8 cellular contexts compared by ENCODE assay signal in the genomic region with DNA sequence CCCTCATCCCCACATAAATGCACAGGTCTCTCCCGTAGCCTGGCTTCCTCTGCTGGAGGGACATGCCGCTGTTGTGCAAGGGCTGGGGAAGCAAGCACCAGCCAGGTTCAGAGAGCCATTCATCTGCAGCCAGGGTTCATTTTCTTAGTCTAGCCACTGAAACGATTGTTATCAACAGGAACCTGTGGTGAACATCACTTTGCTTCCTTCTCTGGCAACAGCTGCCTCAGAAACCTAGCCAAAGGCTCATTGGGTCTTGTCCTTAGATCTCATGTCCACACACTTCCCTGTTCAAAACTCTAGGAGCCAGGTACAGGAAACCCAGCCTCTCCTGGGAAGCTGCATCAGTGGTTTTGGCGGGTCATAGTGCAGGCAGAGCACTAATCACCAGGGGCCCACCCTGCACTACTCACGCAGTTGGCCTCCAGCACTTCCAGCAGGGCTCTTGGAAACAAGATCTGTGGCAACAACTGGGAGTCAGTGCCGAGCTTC. TPM values are rescaled to one million over a fixed set of nuclear protein-coding genes. Genes with fewer than 3 reads are reported as not detected.
DNase-seq lines count a peak whose midpoint lies in the region; ATAC-seq and TF ChIP-seq lines count a peak whose summit lies in the region.

No MANE protein-coding gene starts in this region.

- H3K27me3 ChIP-seq in H9 (ENCODE audit: insufficient read depth, low read length) (no peaks in the 10 kb centered on the region), mammary epithelial cell (ENCODE audit: insufficient read depth, low read length) (no peaks in the 10 kb centered on the region), gastrocnemius medialis (no peaks in the 10 kb centered on the region)

- H3K27ac ChIP-seq in H9 (ENCODE audit: insufficient read length, low read depth, low read length), result no peak overlapping the region
- no peak overlapping the region for H3K27ac ChIP-seq in mammary epithelial cell (ENCODE audit: insufficient read depth, low read depth, low read length)
- peak overlapping the region; percentile 59 to 74 (median 70) for H3K27ac ChIP-seq in gastrocnemius medialis

- DNase-seq in H9 (no peak), NCI-H226 (peak; percentile 90), mammary epithelial cell (peak; percentile 88), gastrocnemius medialis (peak; percentile 24 to 67), middle frontal gyrus (ENCODE audit: extremely low spot score, low spot score) (no peak), 8988T (no peak), NCI-H82 (lab: John Stamatoyannopoulos, UW) (no peak)

- no peak overlapping the region for H2AK5ac ChIP-seq in H9 (ENCODE audit: insufficient read length, low read length)

- H2BK15ac ChIP-seq in H9 (ENCODE audit: low read depth, low read length), result no peak overlapping the region

- dilution Hi-C loops in mammary epithelial cell (cut with HindIII; ENCODE audit: low sequenced_read_pairs), result loop anchor here (25.0 kb wide), 1 partner anchor 225 kb away; no protein-coding TSS in a partner anchor

- CTCF ChIA-PET in mammary epithelial cell (lab: Charles Lee; ENCODE audit: low non-redundant PET), result no interaction called here

- no peak for TF ChIP-seq POLR2A in gastrocnemius medialis (IDR thresholded peaks at IDR 0.05)

- H3K4ac ChIP-seq in H9 (ENCODE audit: low read depth, low read length), result no peak overlapping the region

- H3K79me1 ChIP-seq in H9 (ENCODE audit: insufficient read depth, low read depth, low read length, poor library complexity, severe bottlenecking), result no peaks in the 10 kb centered on the region

- H3T11ph ChIP-seq in H9 (ENCODE audit: low read length), result no peak overlapping the region

- no peak overlapping the region for H2BK20ac ChIP-seq in H9 (ENCODE audit: low read depth, low read length, poor library complexity, severe bottlenecking)

- peak overlapping the region in 2 of 3 experiments; percentile 27; a peak in 3 of 7 replicates for H3K27ac Mint-ChIP-seq in H9

- H3K4me2 ChIP-seq in H9 (ENCODE audit: insufficient read depth, insufficient read length, low read length) (no peak overlapping the region), mammary epithelial cell (ENCODE audit: insufficient read depth, low read depth, low read length) (no peak overlapping the region)

- H4K5ac ChIP-seq in H9 (ENCODE audit: insufficient read length, low read depth, low read length), result no peak overlapping the region

- H3K4me1 Mint-ChIP-seq in H9, result peaks cover 7 to 9% of the 10 kb centered on the region in 2 experiments; a peak in 3 of 4 replicates

- no peak overlapping the region for H3K4me3 Mint-ChIP-seq in H9

- H3K79me2 ChIP-seq in H9 (ENCODE audit: insufficient read depth, low read length) (no peaks in the 10 kb centered on the region; the same call in 1 of the 2 replicates), mammary epithelial cell (ENCODE audit: insufficient read depth, low read length) (no peaks in the 10 kb centered on the region)

- WGBS in H9 (ENCODE audit: extremely low coverage, insufficient read length, low lambda C conversion rate), result no CpG with 5 or more reads among the region's 6 CpGs
- 53% methylated on average over 5 of the region's 6 CpGs for WGBS in mammary epithelial cell (ENCODE audit: low coverage, missing lambda C conversion rate)

- ATAC-seq in GM18498 (IDR thresholded peaks at IDR 0.05; ENCODE audit: unreplicated experiment), result peak; percentile 73
- ATAC-seq in gastrocnemius medialis, result peak; percentile 78 to 88

- H3K27me3 Mint-ChIP-seq in H9 (ENCODE audit: low read depth), result no peaks in the 10 kb centered on the region

- H3K4me1 ChIP-seq in H9 (ENCODE audit: insufficient read depth, low read length) (no peaks in the 10 kb centered on the region), mammary epithelial cell (ENCODE audit: insufficient read depth, low read length) (peaks cover 11% of the 10 kb centered on the region), gastrocnemius medialis (peaks cover 20 to 25% of the 10 kb centered on the region in 2 donors)

- no peak overlapping the region for H3K56ac ChIP-seq in H9 (ENCODE audit: insufficient read length, low read depth, low read length)

- no peaks in the 10 kb centered on the region for H3K36me3 ChIP-seq in mammary epithelial cell (ENCODE audit: insufficient read depth, low read length)
- H3K36me3 ChIP-seq in gastrocnemius medialis, result peaks cover 0 to 8% of the 10 kb centered on the region in 2 donors

- H4K91ac ChIP-seq in H9 (ENCODE audit: insufficient read length, low read depth, low read length), result no peak overlapping the region

- no peak overlapping the region for H2BK120ac ChIP-seq in H9 (ENCODE audit: low read depth, low read length, poor library complexity, severe bottlenecking)

- no peaks in the 10 kb centered on the region for H3K23me2 ChIP-seq in H9 (ENCODE audit: insufficient read length, low read depth, low read length, poor library complexity, severe bottlenecking)

- H3K4me3 ChIP-seq in mammary epithelial cell (replicated peaks in 1 of 3; ENCODE audit: insufficient read depth in 1 of 3, low read depth in 2 of 3, low read length in 3 of 3) (no peak overlapping the region), gastrocnemius medialis (no peak overlapping the region)

- in situ Hi-C loops in mammary epithelial cell (cut with MboI; ENCODE audit: low sequenced_read_pairs in 2 of 2), result no loop called here
- in situ Hi-C loops in gastrocnemius medialis (cut with MboI; ENCODE audit: low sequenced_read_pairs in 4 of 4), result loop anchor here in 1 of 4 donors (10.0 kb wide), 1 partner anchor 63 kb away; no protein-coding TSS in a partner anchor

- H3K9me3 ChIP-seq in H9 (ENCODE audit: control insufficient read depth, low read depth, low read length) (no peaks in the 10 kb centered on the region), mammary epithelial cell (replicated peaks; ENCODE audit: insufficient read depth, low read length) (no peaks in the 10 kb centered on the region), gastrocnemius medialis (no peaks in the 10 kb centered on the region)

- H3K14ac ChIP-seq in H9 (ENCODE audit: insufficient read depth, low read length), result no peak overlapping the region; the same call in 1 of the 2 replicates

- TF ChIP-seq CTCF in H9 (conservative IDR thresholded peaks at IDR 0.05) (no peak), mammary epithelial cell (conservative IDR thresholded peaks at IDR 0.05 in 1 of 2, IDR thresholded peaks at IDR 0.05 in 1 of 2; ENCODE audit: extremely low read depth in 1 of 2, insufficient read depth in 1 of 2, low read depth in 1 of 2, low read length in 2 of 2) (no peak), gastrocnemius medialis (IDR thresholded peaks at IDR 0.05 in 4 of 5, conservative IDR thresholded peaks at IDR 0.05 in 1 of 5) (no peak)

- no peak overlapping the region for H3K18ac ChIP-seq in H9 (ENCODE audit: insufficient read length, low read depth, low read length)

- no peak overlapping the region for H3K9ac ChIP-seq in H9 (ENCODE audit: extremely low read depth, insufficient read length, low read length)
- no peak overlapping the region for H3K9ac ChIP-seq in mammary epithelial cell (ENCODE audit: insufficient read depth, low read length)

- intact Hi-C loops in mammary epithelial cell (cut with micrococcal nuclease) (no loop called here), gastrocnemius medialis (cut with DNase I; ENCODE audit: low total_unique reads) (loop anchor here (5.0 kb wide), 1 partner anchor 60 kb away; no protein-coding TSS in a partner anchor)

- H2BK5ac ChIP-seq in H9 (ENCODE audit: insufficient read length, low read length), result no peak overlapping the region

- no peaks in the 10 kb centered on the region for H3K9me3 Mint-ChIP-seq in H9

- no peak overlapping the region for H3K23ac ChIP-seq in H9 (ENCODE audit: insufficient read length, low read depth, low read length)

- BruUV-seq in mammary epithelial cell (replicated peaks; lab: Mats Ljungman, UMichigan), result no TSS peak

- H2AFZ ChIP-seq in H9 (ENCODE audit: low read length) (no peak overlapping the region), mammary epithelial cell (ENCODE audit: low read depth, low read length) (no peak overlapping the region)

- H3K36me3 Mint-ChIP-seq in H9 (ENCODE audit: insufficient read depth in 1 of 3, low read depth in 3 of 3), result peaks cover 0 to 21% (median 1%) of the 10 kb centered on the region in 3 experiments; a peak in 3 of 7 replicates

- no peak overlapping the region for H2BK12ac ChIP-seq in H9 (ENCODE audit: insufficient read length, low read depth, low read length)

- no peaks in the 10 kb centered on the region for H4K20me1 ChIP-seq in H9 (ENCODE audit: control insufficient read depth, insufficient read depth, insufficient read length)
- H4K20me1 ChIP-seq in mammary epithelial cell (ENCODE audit: insufficient read depth, low read length), result no peaks in the 10 kb centered on the region

- H4K8ac ChIP-seq in H9 (replicated peaks; ENCODE audit: insufficient read length, low read depth, low read length), result no peak overlapping the region

RNA-seq across cellular contexts. Expression of gene OXNAD1, which starts 47.0 kb away (rescaled TPM):
- total RNA-seq in H9 (2021) (21.8 and 23.7 TPM in 2 replicates), mammary epithelial cell (10 to 100 TPM; 11.3 to 13.7 TPM), gastrocnemius medialis (10 to 100 TPM; 12.3 to 28.6 (median 17.1) TPM)
- polyA plus RNA-seq in mammary epithelial cell, result 8.4 TPM
- polyA minus RNA-seq in mammary epithelial cell, result 16.7 TPM

RNA-seq across cellular contexts. Expression of gene DPH3, which starts 47.3 kb away (rescaled TPM):
- total RNA-seq in H9 (2021) (36.2 and 36.9 TPM in 2 replicates), mammary epithelial cell (10 to 100 TPM; 16.3 to 27.8 TPM), gastrocnemius medialis (10 to 100 TPM; 40.3 to 66.6 (median 44.2) TPM)
- polyA plus RNA-seq in mammary epithelial cell, result 10.2 TPM
- 2.6 TPM for polyA minus RNA-seq in mammary epithelial cell

Comparison
In these comparisons a context has a peak if more than half of its experiments do, and no peak if none do; other contexts are left out.
1. DNase-seq: peak in NCI-H226 (single experiment), mammary epithelial cell (single experiment) and gastrocnemius medialis (2 of 2); none in H9 (single experiment), middle frontal gyrus (single experiment), 8988T (single experiment) and NCI-H82 (single experiment).
2. H3K27ac ChIP-seq: peak in gastrocnemius medialis (4 of 4); none in H9 (single experiment) and mammary epithelial cell (single experiment).